9 cellular contexts compared by ENCODE assay signal in genomic region chr11:61587541-61587941, GRCh38. TPM values are rescaled to one million over a fixed set of nuclear protein-coding genes. Genes with fewer than 3 reads are reported as not detected.
DNase-seq lines count a peak whose midpoint lies in the region; ATAC-seq, FAIRE-seq and TF ChIP-seq lines count a peak whose summit lies in the region.
"Had no signal": no experiment of that assay in that cellular context is flagged by ENCODE, and none has a peak within 500 bp of the region (broad histone marks: within the 10 kb centered on the region; RNA-seq: fewer than 3 reads in every experiment).

No MANE protein-coding gene starts in this region.

- peaks cover 36% of the 10 kb centered on the region for H3K27me3 ChIP-seq in HUES64 (ENCODE audit: insufficient read depth, low read length)
- H3K27me3 ChIP-seq in brain microvascular endothelial cell (replicated peaks): peaks cover 41% of the 10 kb centered on the region
- H3K27me3 ChIP-seq in keratinocyte (ENCODE audit: control insufficient read depth, extremely low read depth, insufficient read depth, low read length): peaks cover 29% of the 10 kb centered on the region
- H3K27me3 ChIP-seq in suprapubic skin: no peaks in the 10 kb centered on the region

- DNase-seq in A549 (ENCODE audit: low read depth in 1 of 2, low spot score in 1 of 2) (peak in 1 of 2 experiments; percentile 31), brain microvascular endothelial cell (no peak), keratinocyte (ENCODE audit: low read depth, low spot score) (no peak), suprapubic skin (ENCODE audit: low spot score in 2 of 2) (no peak), NCI-H187 treated with DMSO at 0.1 percent for 48 hours (lab: John Stamatoyannopoulos, UW) (no peak), epidermal melanocyte (ENCODE audit: insufficient read length, low spot score) (no peak)

- dilution Hi-C loops in keratinocyte (cut with MboI; ENCODE audit: extremely low pct_ligation_motif_present, low sequenced_read_pairs): no loop called here

- H3K36me3 ChIP-seq in HUES64 (ENCODE audit: insufficient read depth, low read length) (no peaks in the 10 kb centered on the region), brain microvascular endothelial cell (replicated peaks) (no peaks in the 10 kb centered on the region), keratinocyte (ENCODE audit: control insufficient read depth in 2 of 2, extremely low read depth in 1 of 2, insufficient read depth in 2 of 2, low read length in 2 of 2) (no peaks in the 10 kb centered on the region), suprapubic skin (no peaks in the 10 kb centered on the region)

- peak overlapping the region; percentile 36 for H3K4me3 ChIP-seq in A549
- H3K4me3 ChIP-seq in HUES64 (ENCODE audit: low read length): peak overlapping the region; percentile 57
- H3K4me3 ChIP-seq in brain microvascular endothelial cell (ENCODE audit: low read depth, low read length): peak overlapping the region; percentile 39
- peak overlapping the region; percentile 29 to 53 (median 31) for H3K4me3 ChIP-seq in keratinocyte (ENCODE audit: control insufficient read depth in 2 of 3, extremely low read depth in 1 of 3, insufficient read depth in 2 of 3, low read depth in 1 of 3, low read length in 3 of 3)
- H3K4me3 ChIP-seq in suprapubic skin: peak overlapping the region; percentile 51

- CTCF ChIA-PET in A549 (lab: Yijun Ruan, JAX): interaction anchor here (0.7 to 2.2 kb wide), 12 partner anchors 9 to 146 kb away, joined by 3 to 8 read pairs (median 4); no protein-coding TSS in a partner anchor

- H2AFZ ChIP-seq in keratinocyte (ENCODE audit: control insufficient read depth, low read length): no peak overlapping the region

- no peaks in the 10 kb centered on the region for H4K20me1 ChIP-seq in keratinocyte (ENCODE audit: control insufficient read depth, extremely low read depth, insufficient read depth, low read length)

- no peak for TF ChIP-seq RAD21 in A549 (conservative IDR thresholded peaks at IDR 0.05 in 1 of 2, IDR thresholded peaks at IDR 0.05 in 1 of 2)

- no peaks in the 10 kb centered on the region for H3K9me1 ChIP-seq in keratinocyte (ENCODE audit: control insufficient read depth, extremely low read depth, insufficient read depth, low read length)

- H3K9me3 ChIP-seq in A549 (no peaks in the 10 kb centered on the region), HUES64 (ENCODE audit: insufficient read depth, low read depth, low read length) (no peaks in the 10 kb centered on the region), keratinocyte (ENCODE audit: control insufficient read depth, low read depth, low read length) (no peaks in the 10 kb centered on the region), suprapubic skin (no peaks in the 10 kb centered on the region)

- POLR2A ChIA-PET in A549 (lab: Yijun Ruan, JAX): no interaction called here

- 95% methylated on average over 15 of the region's 41 CpGs for WGBS in A549 (ENCODE audit: missing lambda C conversion rate)
- 1% methylated on average over 39 of the region's 41 CpGs for WGBS in HUES64
- WGBS in suprapubic skin: 0% methylated on average over 4 of the region's 41 CpGs

- H3K4me1 ChIP-seq in A549: no peaks in the 10 kb centered on the region
- peaks cover 11% of the 10 kb centered on the region for H3K4me1 ChIP-seq in HUES64 (ENCODE audit: insufficient read depth, low read length)
- H3K4me1 ChIP-seq in keratinocyte (ENCODE audit: control insufficient read depth, extremely low read depth, insufficient read depth, low read length): peaks cover 12% of the 10 kb centered on the region
- peaks cover 25% of the 10 kb centered on the region for H3K4me1 ChIP-seq in suprapubic skin

- in situ Hi-C loops in brain microvascular endothelial cell (cut with HindIII; ENCODE audit: low pct_ligation_motif_present, low sequenced_read_pairs): no loop called here

- TF ChIP-seq CTCF in A549 (IDR thresholded peaks at IDR 0.05): no peak
- no peak for TF ChIP-seq CTCF in brain microvascular endothelial cell (IDR thresholded peaks at IDR 0.05; ENCODE audit: low read depth, low read length, missing control alignments)
- TF ChIP-seq CTCF in keratinocyte (optimal IDR thresholded peaks at IDR 0.05 in 1 of 3, IDR thresholded peaks at IDR 0.05 in 1 of 3, conservative IDR thresholded peaks at IDR 0.05 in 1 of 3; ENCODE audit: extremely low read depth in 1 of 3, insufficient read depth in 2 of 3, low read length in 3 of 3): no peak
- TF ChIP-seq CTCF in suprapubic skin (IDR thresholded peaks at IDR 0.05): no peak

- H3K4me2 ChIP-seq in A549 (peak overlapping the region; percentile 56), keratinocyte (ENCODE audit: control insufficient read depth, extremely low read depth, insufficient read depth, low read depth, low read length) (peak overlapping the region; percentile 62)

- TF ChIP-seq POLR2A in A549 (IDR thresholded peaks at IDR 0.05; ENCODE audit: low read length) (no peak), suprapubic skin (IDR thresholded peaks at IDR 0.05) (no peak)

- no peaks in the 10 kb centered on the region for H3K79me2 ChIP-seq in keratinocyte (ENCODE audit: control insufficient read depth, insufficient read depth, low read length)

- no peak for FAIRE-seq in A549 (lab: Jason Lieb, UNC)
- no peak for FAIRE-seq in keratinocyte (lab: Jason Lieb, UNC)
- FAIRE-seq: GM18507 had no signal

- H3K27ac ChIP-seq in A549: peak overlapping the region in 1 of 2 experiments; percentile 63; a peak in 4 of 6 replicates
- no peak overlapping the region for H3K27ac ChIP-seq in HUES64 (ENCODE audit: low read depth, low read length)
- H3K27ac ChIP-seq in brain microvascular endothelial cell: no peak overlapping the region
- no peak overlapping the region for H3K27ac ChIP-seq in keratinocyte (ENCODE audit: control insufficient read depth, insufficient read depth, low read length)
- H3K27ac ChIP-seq in suprapubic skin: peak overlapping the region; percentile 61

- ATAC-seq in A549: peak in 1 of 2 experiments; percentile 56; a peak in 4 of 6 replicates
- no peak for ATAC-seq in GM21360 (IDR thresholded peaks at IDR 0.05; ENCODE audit: unreplicated experiment)

- no peak for TF ChIP-seq EP300 in A549 (IDR thresholded peaks at IDR 0.05)
- no peak for TF ChIP-seq EP300 in suprapubic skin (IDR thresholded peaks at IDR 0.05)

- peak overlapping the region; percentile 7; the same call in 1 of the 2 replicates for H3K9ac ChIP-seq in HUES64 (ENCODE audit: low read depth, low read length)
- peak overlapping the region; percentile 40 for H3K9ac ChIP-seq in keratinocyte (ENCODE audit: control insufficient read depth, extremely low read depth, insufficient read depth, low read length)

TF ChIP-seq in A549, 52 proteins besides CTCF, POLR2A, EP300 and RAD21:
- TF ChIP-seq MAFK (IDR thresholded peaks at IDR 0.05; ENCODE audit: partially characterized antibody) (no peak), HDAC2 (IDR thresholded peaks at IDR 0.05) (no peak), EHMT2 (IDR thresholded peaks at IDR 0.05; ENCODE audit: low read depth) (no peak), RNF2 (IDR thresholded peaks at IDR 0.05; ENCODE audit: borderline replicate concordance, low read depth) (no peak), RCOR1 (IDR thresholded peaks at IDR 0.05; ENCODE audit: low read depth, low read length) (no peak), POLR2AphosphoS2 (conservative IDR thresholded peaks at IDR 0.05; ENCODE audit: low read length) (no peak), KDM5A (IDR thresholded peaks at IDR 0.05) (no peak), FOXS1 (CRISPR knock-in tag; IDR thresholded peaks at IDR 0.05) (no peak), REST (IDR thresholded peaks at IDR 0.05) (no peak), HEYL (CRISPR knock-in tag; IDR thresholded peaks at IDR 0.05) (no peak)
TF ChIP-seq in A549: peak in this region for 0.

RNA-seq across cellular contexts. Expression of gene SYT7, which starts 6.7 kb away (rescaled TPM):
- polyA plus RNA-seq in A549 (2011; rRNA removed) (0.37 and 0.38 TPM in 2 replicates), A549 (2017; fragmentation: RNase III; extraction: RNeasy Plus Mini Kit Qiagen cat#74134 plus additional on column Dnase treatment) (0.78 to 1.0 TPM (median 1.0 TPM) in 3 replicates), keratinocyte (2.0 to 4.4 TPM (median 2.6 TPM) in 3 replicates)
- 0.77 and 1.1 TPM in 2 replicates for polyA plus RNA-seq in A549 (2012; cell fraction: cytosol; rRNA removed)
- 0.61 and 1.3 TPM in 2 replicates for polyA plus RNA-seq in A549 (2012; cell fraction: nucleus; rRNA removed)
- 0.41 and 0.49 TPM in 2 replicates for polyA minus RNA-seq in A549 (2011; rRNA and poly(A)+ RNA removed)
- polyA plus RNA-seq in HUES64 (2013, experiment 1 of 2): 3.3 TPM
- polyA plus RNA-seq in HUES64 (2013, experiment 2 of 2): 4.9 TPM
- 3.2 TPM for polyA plus RNA-seq in keratinocyte (2011; ENCODE audit: low read depth)
- 2.3 and 4.0 TPM in 2 replicates for polyA plus RNA-seq in keratinocyte (2011; cell fraction: cytosol; rRNA removed)
- polyA plus RNA-seq in keratinocyte (2011; cell fraction: nucleus; rRNA removed): 4.4 and 6.4 TPM in 2 replicates
- 3.1 and 3.3 TPM in 2 replicates for polyA plus RNA-seq in keratinocyte (2012; ENCODE audit: low replicate concordance)
- polyA minus RNA-seq in keratinocyte: 2.0 to 8.5 TPM (median 4.3 TPM) in 3 replicates
- 4.2 TPM for polyA minus RNA-seq in keratinocyte (2011; cell fraction: cytosol; rRNA and poly(A)+ RNA removed)
- polyA minus RNA-seq in keratinocyte (2011; cell fraction: nucleus; rRNA and poly(A)+ RNA removed): 3.7 and 6.8 TPM in 2 replicates
- total RNA-seq in suprapubic skin: 1 to 10 TPM; 5.4 to 8.4 (median 7.5) TPM
